Comparison of ENCODE assay signal across 19 cellular contexts in genomic region chr7:70735313-70735712, GRCh38.
"Had no signal": no experiment of that assay in that cellular context is flagged by ENCODE, and none has a peak within 500 bp of the region (broad histone marks: within the 10 kb centered on the region; RNA-seq: fewer than 3 reads in every experiment).

No MANE protein-coding gene starts in this region.

- ATAC-seq: activated T-cell treated with anti-CD3 and anti-CD28 coated beads, Interleukin-2, amount 50 U/mL, for 4 hours; heart right ventricle; left ventricle myocardium superior; pancreas had no signal

- H3K36me3 Mint-ChIP-seq: activated naive CD4-positive, alpha-beta T cell treated with anti-CD3 and anti-CD28 coated beads, Interleukin-2, amount 50 U/mL, for 24 hours had no signal

- H3K36me3 ChIP-seq: ascending aorta, breast epithelium, esophagus muscularis mucosa, heart right ventricle, pancreas, transverse colon had no signal

- H3K9me3 ChIP-seq: breast epithelium, esophagus muscularis mucosa, pancreas, transverse colon had no signal

- H3K27me3 Mint-ChIP-seq: activated CD4-positive, alpha-beta T cell treated with anti-CD3 and anti-CD28 coated beads, Interleukin-2, amount 10 ng/mL, durations not matched to agents 24 days and 14 days; stimulated activated naive CD8-positive, alpha-beta T cell treated with anti-CD3 and anti-CD28 coated beads, Interleukin-15, Interleukin-2, amounts not matched to agents 100 ng/mL and 50 ng/mL, for 24 hours had no signal

- H3K27ac ChIP-seq: ascending aorta, breast epithelium, esophagus muscularis mucosa, heart right ventricle, pancreas, transverse colon had no signal

- H3K9me3 Mint-ChIP-seq: activated CD4-positive, alpha-beta T cell treated with anti-CD3 and anti-CD28 coated beads, Interleukin-2, amount 10 ng/mL, durations not matched to agents 24 days and 14 days; activated naive CD4-positive, alpha-beta T cell treated with anti-CD3 and anti-CD28 coated beads, Interleukin-2, amount 50 U/mL, for 24 hours; immature natural killer cell had no signal

- DNase-seq: activated CD4-positive, alpha-beta T cell treated with anti-CD3 and anti-CD28 coated beads, Interleukin-2, amount 10 ng/mL, durations not matched to agents 24 days and 14 days; activated CD4-positive, CD25-positive, alpha-beta regulatory T cell; activated CD8-positive, alpha-beta memory T cell treated with anti-CD3 and anti-CD28 coated beads, Interleukin-2, amount 50 U/mL, for 4 hours; activated effector memory CD4-positive, alpha-beta T cell treated with anti-CD3 and anti-CD28 coated beads, Interleukin-2, amount 50 U/mL, for 16 hours; activated T-cell treated with anti-CD3 and anti-CD28 coated beads, Interleukin-2, amount 50 U/mL, for 4 hours; effector CD4-positive, alpha-beta T cell; heart right ventricle; immature natural killer cell; left ventricle myocardium superior; pancreas; stimulated activated CD4-positive, alpha-beta T cell treated with anti-CD3 and anti-CD28 coated beads, Interleukin-12 subunit alpha, Interleukin-12 subunit beta, amount 100 ng/mL, for 4 hours; stimulated activated CD4-positive, alpha-beta T cell treated with anti-CD3 and anti-CD28 coated beads, Interleukin-1b, Interleukin-23, amount 100 ng/mL, for 48 hours; T-helper 9 cell; transverse colon had no signal

- H3K4me3 Mint-ChIP-seq: activated CD4-positive, alpha-beta T cell treated with anti-CD3 and anti-CD28 coated beads, Interleukin-2, amount 10 ng/mL, durations not matched to agents 24 days and 14 days; activated naive CD4-positive, alpha-beta T cell treated with anti-CD3 and anti-CD28 coated beads, Interleukin-2, amount 50 U/mL, for 24 hours; activated T-cell treated with anti-CD3 and anti-CD28 coated beads, Interleukin-2, amount 50 U/mL, for 4 hours; stimulated activated naive CD8-positive, alpha-beta T cell treated with anti-CD3 and anti-CD28 coated beads, Interleukin-15, Interleukin-2, amounts not matched to agents 100 ng/mL and 50 ng/mL, for 24 hours had no signal

- H3K4me1 Mint-ChIP-seq: activated CD4-positive, alpha-beta T cell treated with anti-CD3 and anti-CD28 coated beads, Interleukin-2, amount 10 ng/mL, durations not matched to agents 24 days and 14 days had no signal

- H3K27ac Mint-ChIP-seq: activated CD4-positive, alpha-beta T cell treated with anti-CD3 and anti-CD28 coated beads, Interleukin-2, amount 10 ng/mL, durations not matched to agents 24 days and 14 days; activated naive CD4-positive, alpha-beta T cell treated with anti-CD3 and anti-CD28 coated beads, Interleukin-2, amount 50 U/mL, for 24 hours; stimulated activated naive CD8-positive, alpha-beta T cell treated with anti-CD3 and anti-CD28 coated beads, Interleukin-15, Interleukin-2, amounts not matched to agents 100 ng/mL and 50 ng/mL, for 24 hours had no signal

- H3K4me3 ChIP-seq: breast epithelium, esophagus muscularis mucosa, heart right ventricle, pancreas, transverse colon had no signal

- H3K27me3 ChIP-seq: ascending aorta, breast epithelium, esophagus muscularis mucosa, heart right ventricle, pancreas, transverse colon had no signal
